Comparison of ENCODE assay signal across 8 cellular contexts in the genomic region with DNA sequence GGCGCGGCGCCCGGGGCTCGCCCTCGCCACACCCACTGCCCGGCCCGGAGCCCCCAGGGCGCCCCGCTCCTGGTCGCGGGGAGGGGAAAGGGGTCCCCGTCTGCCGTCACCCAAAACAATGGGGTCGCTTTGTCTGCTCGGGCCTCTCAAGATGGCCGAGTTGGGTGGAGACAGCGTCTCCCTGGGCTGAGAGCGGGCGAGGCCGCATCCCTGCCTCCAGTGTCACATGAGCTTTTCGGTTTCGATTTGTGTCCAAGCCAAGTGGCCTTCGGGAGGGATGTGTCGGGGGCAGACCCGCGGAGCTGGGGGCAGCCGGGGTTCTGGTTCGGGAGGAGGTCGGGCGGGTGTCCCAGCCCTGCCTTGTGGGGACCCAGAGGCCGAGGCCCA. TPM values are rescaled to one million over a fixed set of nuclear protein-coding genes. Genes with fewer than 3 reads are reported as not detected.
A peak's percentile ranks its signal among the peaks of the same experiment; 100 is the strongest.
DNase-seq lines count a peak whose midpoint lies in the region; ATAC-seq and TF ChIP-seq lines count a peak whose summit lies in the region.

No MANE protein-coding gene starts in this region.

- H3K36me3 ChIP-seq in rectal smooth muscle tissue (ENCODE audit: control insufficient read depth, insufficient read depth, low read length) = peaks cover 2% of the 10 kb centered on the region

- intact Hi-C loops in right cardiac atrium (cut with DNase I) = loop anchor here in 1 of 4 donors (10.0 kb wide), 2 partner anchors 120 to 250 kb away; a partner anchor contains a TSS

- TF ChIP-seq EP300 in Ishikawa (IDR thresholded peaks at IDR 0.05; ENCODE audit: borderline replicate concordance) = no peak

- no peaks in the 10 kb centered on the region for H3K4me1 ChIP-seq in right cardiac atrium (ENCODE audit: control insufficient read depth, insufficient read depth, low read length)
- H3K4me1 ChIP-seq in rectal smooth muscle tissue (ENCODE audit: control insufficient read depth, insufficient read depth, low read length) = peaks cover 25% of the 10 kb centered on the region

- WGBS in right cardiac atrium = under 1% methylated on average over 32 of the region's 32 CpGs

- no peak for TF ChIP-seq RAD21 in Ishikawa (IDR thresholded peaks at IDR 0.05; ENCODE audit: low read depth)

- peak overlapping the region; percentile 95 for H3K9ac ChIP-seq in rectal smooth muscle tissue (ENCODE audit: low read length)

- peak overlapping the region; percentile 69 for H3K4me3 ChIP-seq in right cardiac atrium (ENCODE audit: low read length)
- peak overlapping the region; percentile 97 for H3K4me3 ChIP-seq in rectal smooth muscle tissue (ENCODE audit: low read length)

- peak overlapping the region; percentile 89 for H3K27ac ChIP-seq in angular gyrus (ENCODE audit: low read depth, low read length)
- H3K27ac ChIP-seq in right cardiac atrium (ENCODE audit: low read length) = peak overlapping the region; percentile 49
- peak overlapping the region; percentile 95 for H3K27ac ChIP-seq in rectal smooth muscle tissue (ENCODE audit: low read depth, low read length)

- ATAC-seq in GM21529 (IDR thresholded peaks at IDR 0.05; ENCODE audit: unreplicated experiment) = peak; percentile 41
- ATAC-seq in right cardiac atrium = peak; percentile 54 to 60

- H3K27me3 ChIP-seq in right cardiac atrium (ENCODE audit: control insufficient read depth, insufficient read depth) (no peaks in the 10 kb centered on the region), rectal smooth muscle tissue (ENCODE audit: control insufficient read depth, insufficient read depth, low read length) (no peaks in the 10 kb centered on the region)

- DNase-seq in EL (peak; percentile 59), T follicular helper cell (ENCODE audit: low read depth) (peak; percentile 31), right cardiac atrium (peak; percentile 73 to 89 (median 89)), HPDE6-E6E7 (ENCODE audit: extremely low spot score) (no peak)

- no peaks in the 10 kb centered on the region for H3K9me3 ChIP-seq in right cardiac atrium (ENCODE audit: control insufficient read depth, low read length)

TF ChIP-seq in Ishikawa, 13 proteins besides CTCF, POLR2A, EP300 and RAD21:
- peak; percentile 64 for TF ChIP-seq YY1 (IDR thresholded peaks at IDR 0.05; ENCODE audit: low read depth)
- TF ChIP-seq EGR1 (IDR thresholded peaks at IDR 0.05) = no peak
- TF ChIP-seq, protein P1, sequence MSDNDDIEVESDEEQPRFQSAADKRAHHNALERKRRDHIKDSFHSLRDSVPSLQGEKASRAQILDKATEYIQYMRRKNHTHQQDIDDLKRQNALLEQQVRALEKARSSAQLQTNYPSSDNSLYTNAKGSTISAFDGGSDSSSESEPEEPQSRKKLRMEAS (IDR thresholded peaks at IDR 0.05) = no peak
- TF ChIP-seq, protein P2, sequence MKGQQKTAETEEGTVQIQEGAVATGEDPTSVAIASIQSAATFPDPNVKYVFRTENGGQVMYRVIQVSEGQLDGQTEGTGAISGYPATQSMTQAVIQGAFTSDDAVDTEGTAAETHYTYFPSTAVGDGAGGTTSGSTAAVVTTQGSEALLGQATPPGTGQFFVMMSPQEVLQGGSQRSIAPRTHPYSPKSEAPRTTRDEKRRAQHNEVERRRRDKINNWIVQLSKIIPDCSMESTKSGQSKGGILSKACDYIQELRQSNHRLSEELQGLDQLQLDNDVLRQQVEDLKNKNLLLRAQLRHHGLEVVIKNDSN (IDR thresholded peaks at IDR 0.05) = peak; percentile 44; the same call in 1 of the 2 replicates
- TF ChIP-seq, protein P3, sequence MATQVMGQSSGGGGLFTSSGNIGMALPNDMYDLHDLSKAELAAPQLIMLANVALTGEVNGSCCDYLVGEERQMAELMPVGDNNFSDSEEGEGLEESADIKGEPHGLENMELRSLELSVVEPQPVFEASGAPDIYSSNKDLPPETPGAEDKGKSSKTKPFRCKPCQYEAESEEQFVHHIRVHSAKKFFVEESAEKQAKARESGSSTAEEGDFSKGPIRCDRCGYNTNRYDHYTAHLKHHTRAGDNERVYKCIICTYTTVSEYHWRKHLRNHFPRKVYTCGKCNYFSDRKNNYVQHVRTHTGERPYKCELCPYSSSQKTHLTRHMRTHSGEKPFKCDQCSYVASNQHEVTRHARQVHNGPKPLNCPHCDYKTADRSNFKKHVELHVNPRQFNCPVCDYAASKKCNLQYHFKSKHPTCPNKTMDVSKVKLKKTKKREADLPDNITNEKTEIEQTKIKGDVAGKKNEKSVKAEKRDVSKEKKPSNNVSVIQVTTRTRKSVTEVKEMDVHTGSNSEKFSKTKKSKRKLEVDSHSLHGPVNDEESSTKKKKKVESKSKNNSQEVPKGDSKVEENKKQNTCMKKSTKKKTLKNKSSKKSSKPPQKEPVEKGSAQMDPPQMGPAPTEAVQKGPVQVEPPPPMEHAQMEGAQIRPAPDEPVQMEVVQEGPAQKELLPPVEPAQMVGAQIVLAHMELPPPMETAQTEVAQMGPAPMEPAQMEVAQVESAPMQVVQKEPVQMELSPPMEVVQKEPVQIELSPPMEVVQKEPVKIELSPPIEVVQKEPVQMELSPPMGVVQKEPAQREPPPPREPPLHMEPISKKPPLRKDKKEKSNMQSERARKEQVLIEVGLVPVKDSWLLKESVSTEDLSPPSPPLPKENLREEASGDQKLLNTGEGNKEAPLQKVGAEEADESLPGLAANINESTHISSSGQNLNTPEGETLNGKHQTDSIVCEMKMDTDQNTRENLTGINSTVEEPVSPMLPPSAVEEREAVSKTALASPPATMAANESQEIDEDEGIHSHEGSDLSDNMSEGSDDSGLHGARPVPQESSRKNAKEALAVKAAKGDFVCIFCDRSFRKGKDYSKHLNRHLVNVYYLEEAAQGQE (IDR thresholded peaks at IDR 0.05; ENCODE audit: low read depth) = no peak
- no peak for TF ChIP-seq CEBPB (IDR thresholded peaks at IDR 0.05)
- TF ChIP-seq TEAD4 (IDR thresholded peaks at IDR 0.05) = no peak
- TF ChIP-seq FOXM1 (IDR thresholded peaks at IDR 0.05; ENCODE audit: borderline replicate concordance, low read depth) = no peak
- no peak for TF ChIP-seq NFIC (IDR thresholded peaks at IDR 0.05)
- TF ChIP-seq ZBTB7A (IDR thresholded peaks at IDR 0.05; ENCODE audit: low read depth) = no peak

RNA-seq across cellular contexts. Expression of a gene that starts 0.8 kb away (rescaled TPM):
- 100 to 1,000 TPM; 287 to 411 (median 341) TPM for total RNA-seq in right cardiac atrium
- 188 TPM for polyA plus RNA-seq in right cardiac atrium
